Comparison of ENCODE assay signal across 8 cellular contexts in genomic region chr17:74212913-74213791, GRCh38. TPM values are rescaled to one million over a fixed set of nuclear protein-coding genes. Genes with fewer than 3 reads are reported as not detected.
DNase-seq lines count a peak whose midpoint lies in the region; ATAC-seq, FAIRE-seq and TF ChIP-seq lines count a peak whose summit lies in the region.

TTYH2 (plus strand) TSS chr17:74213571; CDS start chr17:74213588, 17 bp downstream.

- H4K20me1 ChIP-seq in PC-9 (ENCODE audit: insufficient read depth) = peaks cover 39% of the 10 kb centered on the region

- H3K4me3 ChIP-seq in HUES64 (ENCODE audit: low read length) (peak within 1 kb of the TSS; percentile 49), PC-9 (peak within 1 kb of the TSS; percentile 64; the same call in 1 of the 2 replicates), esophagus (ENCODE audit: low read depth in 1 of 2, low read length in 2 of 2) (peak within 1 kb of the TSS; percentile 49 to 57), muscle layer of colon (ENCODE audit: low read depth in 1 of 2, low read length in 2 of 2) (peak within 1 kb of the TSS; percentile 45 to 84)

- TF ChIP-seq CTCF in D721Med (IDR thresholded peaks at IDR 0.05; ENCODE audit: insufficient read depth, missing control alignments) (no peak), PC-9 (conservative IDR thresholded peaks at IDR 0.05) (no peak; the same call in 1 of the 2 replicates)

- peak within 1 kb of the TSS; percentile 79; the same call in 1 of the 2 replicates for H2AFZ ChIP-seq in PC-9

- CTCF ChIA-PET in PC-9 (lab: Charles Lee) = interaction anchor here (0.7 to 1.1 kb wide), 2 partner anchors 9 to 71 kb away, joined by 13 read pairs; no protein-coding TSS in a partner anchor

- WGBS in HUES64 = 1% methylated on average over 62 of the region's 62 CpGs
- WGBS in esophagus, 2 donors = 0% methylated on average over 42 to 62 of the region's 62 CpGs

- BruUV-seq in PC-9 (replicated peaks; lab: Mats Ljungman, UMichigan) = no TSS peak

- no peaks in the 10 kb centered on the region for H3K9me2 ChIP-seq in PC-9 (ENCODE audit: insufficient read depth)

- H3F3A ChIP-seq in PC-9 (ENCODE audit: insufficient read depth, low read depth) = peaks cover 47% of the 10 kb centered on the region

- H3K79me2 ChIP-seq in PC-9 (ENCODE audit: low read depth) = peaks cover 4% of the 10 kb centered on the region; the same call in 1 of the 2 replicates

- H3K9ac ChIP-seq in HUES64 (ENCODE audit: low read depth, low read length) (peak within 1 kb of the TSS; percentile 64; the same call in 1 of the 2 replicates), muscle layer of colon (ENCODE audit: low read length) (peak within 1 kb of the TSS; percentile 74)

- H3K4me1 ChIP-seq in HUES64 (ENCODE audit: insufficient read depth, low read length) = peaks cover 24% of the 10 kb centered on the region
- H3K4me1 ChIP-seq in PC-9 (replicated peaks; ENCODE audit: insufficient read depth) = peaks cover 4% of the 10 kb centered on the region; the same call in 1 of the 2 replicates
- peaks cover 9% of the 10 kb centered on the region in 2 donors for H3K4me1 ChIP-seq in esophagus (ENCODE audit: control insufficient read depth in 2 of 2, insufficient read depth in 2 of 2, low read length in 1 of 2)
- H3K4me1 ChIP-seq in muscle layer of colon (ENCODE audit: insufficient read depth, low read length) = peaks cover 41% of the 10 kb centered on the region

- H3K27ac ChIP-seq in HUES64 (ENCODE audit: low read depth, low read length) (no peak within 1 kb of the TSS), PC-9 (no peak within 1 kb of the TSS), esophagus (ENCODE audit: low read depth in 2 of 2, low read length in 1 of 2) (peak within 1 kb of the TSS; percentile 72 to 93), muscle layer of colon (ENCODE audit: low read depth, low read length) (peak within 1 kb of the TSS; percentile 45)

- POLR2A ChIA-PET in PC-9 (lab: Charles Lee; ENCODE audit: unreplicated experiment) = interaction anchor here (0.6 to 0.7 kb wide), 2 partner anchors 75 to 84 kb away, joined by 4 to 9 read pairs; no protein-coding TSS in a partner anchor

- H3K27me3 ChIP-seq in HUES64 (ENCODE audit: insufficient read depth, low read length) (peaks cover 36% of the 10 kb centered on the region), PC-9 (ENCODE audit: insufficient read depth, low read depth) (peaks cover 13% of the 10 kb centered on the region), esophagus (ENCODE audit: control insufficient read depth in 1 of 2, insufficient read depth in 2 of 2, low read length in 2 of 2) (no peaks in the 10 kb centered on the region), muscle layer of colon (ENCODE audit: control insufficient read depth in 1 of 2, insufficient read depth in 2 of 2, low read length in 2 of 2) (no peaks in the 10 kb centered on the region)

- intact Hi-C loops in PC-9 (cut with micrococcal nuclease; ENCODE audit: unreplicated experiment) = loop anchor here (5.0 to 10.0 kb wide), 3 partner anchors 69 to 242 kb away; partner anchors contain the start of gene GPR142

- H3K4me2 ChIP-seq in PC-9 = peak within 1 kb of the TSS; percentile 89

- ATAC-seq in GM21423 (IDR thresholded peaks at IDR 0.05; ENCODE audit: unreplicated experiment) = peak; percentile 68

- peaks cover 25% of the 10 kb centered on the region for H3K36me3 ChIP-seq in HUES64 (ENCODE audit: insufficient read depth, low read length)
- H3K36me3 ChIP-seq in PC-9 (ENCODE audit: low read depth) = peaks cover 4% of the 10 kb centered on the region; the same call in 1 of the 2 replicates
- peaks cover 0 to 12% of the 10 kb centered on the region in 2 donors for H3K36me3 ChIP-seq in esophagus (ENCODE audit: control insufficient read depth in 2 of 2, insufficient read depth in 2 of 2, low read length in 1 of 2)
- peaks cover 24% of the 10 kb centered on the region for H3K36me3 ChIP-seq in muscle layer of colon (ENCODE audit: insufficient read depth, low read length)

- FAIRE-seq in D721Med (lab: Jason Lieb, UNC) = no peak

- DNase-seq in D721Med (ENCODE audit: insufficient read length, low spot score) (peak; percentile 50), PC-9 (peak; percentile 70 to 83)
- DNase-seq in activated T-cell treated with anti-CD3 and anti-CD28 coated beads, Interleukin-2, amount 50 U/mL, for 1 hour = peak; percentile 77
- peak; percentile 49 for DNase-seq in stimulated activated CD8-positive, alpha-beta memory T cell treated with anti-CD3 and anti-CD28 coated beads, Interleukin-7, amount 100 ng/mL, for 48 hours (ENCODE audit: extremely low read depth in 1 of 2, low read depth in 1 of 2)

- no peaks in the 10 kb centered on the region for H3K9me3 ChIP-seq in HUES64 (ENCODE audit: insufficient read depth, low read depth, low read length)
- no peaks in the 10 kb centered on the region for H3K9me3 ChIP-seq in PC-9 (ENCODE audit: insufficient read depth, low read depth)
- no peaks in the 10 kb centered on the region for H3K9me3 ChIP-seq in esophagus (ENCODE audit: control insufficient read depth in 2 of 2, insufficient read depth in 1 of 2, low read depth in 1 of 2, low read length in 1 of 2)
- H3K9me3 ChIP-seq in muscle layer of colon (ENCODE audit: low read length) = no peaks in the 10 kb centered on the region

RNA-seq across cellular contexts. Expression of gene TTYH2, which starts in this region (rescaled TPM):
- polyA plus RNA-seq in HUES64 (2013, experiment 1 of 2) = 2.5 TPM
- 4.6 TPM for polyA plus RNA-seq in HUES64 (2013, experiment 2 of 2)
- 1.5 and 2.9 TPM in 2 replicates for total RNA-seq in PC-9 (2021)
- under 1 TPM; 0.67 to 0.82 TPM for polyA plus RNA-seq in esophagus

Comparison
In these comparisons a context has a peak if more than half of its experiments do, and no peak if none do; other contexts are left out.
1. H3K27ac ChIP-seq: peak in esophagus (2 of 2) and muscle layer of colon (single experiment); none in HUES64 (single experiment) and PC-9 (single experiment).
2. Peak in every context shown above with its lines, with median percentiles within 50 percentile points of each other: DNase-seq and H3K4me3 ChIP-seq.